ENCODE assay signal across 25 cellular contexts in the genomic region with DNA sequence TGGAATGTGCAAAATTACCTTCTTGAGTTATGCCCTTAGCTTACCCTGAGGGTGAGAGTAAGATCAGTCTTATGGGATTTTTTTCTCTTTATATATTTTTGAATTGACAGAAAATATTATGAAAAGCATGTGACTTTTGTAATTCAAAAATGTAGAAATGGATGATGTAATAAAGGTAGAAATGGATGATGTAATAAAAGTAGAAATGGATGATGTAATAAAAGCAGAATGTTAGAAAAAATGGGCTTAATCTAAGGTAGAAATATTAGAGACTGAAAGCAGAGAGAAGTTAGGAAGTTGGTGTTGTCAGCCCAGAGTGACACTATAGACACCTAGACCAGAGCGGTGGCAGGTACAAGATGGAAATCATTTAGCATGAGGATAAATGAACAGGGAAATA.
A peak's percentile ranks its signal among the peaks of the same experiment; 100 is the strongest.
DNase-seq lines count a peak whose midpoint lies in the region; ATAC-seq, FAIRE-seq and TF ChIP-seq lines count a peak whose summit lies in the region.
"Had no signal": no experiment of that assay in that cellular context is flagged by ENCODE, and none has a peak within 500 bp of the region (broad histone marks: within the 10 kb centered on the region; RNA-seq: fewer than 3 reads in every experiment).

No MANE protein-coding gene starts in this region.

- H3K4me1 ChIP-seq in HEK293 (ENCODE audit: control insufficient read depth, insufficient read depth, low read length) (no peaks in the 10 kb centered on the region), K562 (replicated peaks in 1 of 2; ENCODE audit: control insufficient read depth in 2 of 2, insufficient read depth in 2 of 2, low read length in 2 of 2) (no peaks in the 10 kb centered on the region)
- H3K4me1 ChIP-seq: BE2C, BLaER1 had no signal

- no peak overlapping the region for H3K9ac ChIP-seq in K562 (ENCODE audit: insufficient read depth in 1 of 2, low read depth in 2 of 2, low read length in 2 of 2)
- H3K9ac ChIP-seq: BLaER1 had no signal

- H3K9me3 ChIP-seq in HEK293 (ENCODE audit: control insufficient read depth, insufficient read depth, low read depth, low read length) (no peaks in the 10 kb centered on the region), K562 (replicated peaks; ENCODE audit: control insufficient read depth, insufficient read depth, low read depth, low read length) (no peaks in the 10 kb centered on the region)
- H3K9me3 ChIP-seq: BE2C, BLaER1 had no signal

- no peak overlapping the region for H2AFZ ChIP-seq in K562 (ENCODE audit: low read depth, low read length)

- ATAC-seq in activated naive CD8-positive, alpha-beta T cell treated with anti-CD3 and anti-CD28 coated beads, Interleukin-2, amount 10 ng/mL, durations not matched to agents 7 days and 5 days (ENCODE audit: low read depth): no peak
- no peak for ATAC-seq in activated naive CD8-positive, alpha-beta T cell treated with anti-CD3 and anti-CD28 coated beads, Interleukin-2, amount 50 U/mL, for 24 hours
- ATAC-seq in K562 (no peak), GM21526 (IDR thresholded peaks at IDR 0.05; ENCODE audit: low FRiP score, unreplicated experiment) (no peak)
- ATAC-seq: GM12878 had no signal

- no peaks in the 10 kb centered on the region for H3K9me3 Mint-ChIP-seq in activated naive CD8-positive, alpha-beta T cell treated with anti-CD3 and anti-CD28 coated beads, Interleukin-2, amount 10 ng/mL, durations not matched to agents 7 days and 5 days
- no peaks in the 10 kb centered on the region for H3K9me3 Mint-ChIP-seq in activated naive CD8-positive, alpha-beta T cell treated with anti-CD3 and anti-CD28 coated beads, Interleukin-2, amount 50 U/mL, for 24 hours

- DNase-seq in activated naive CD8-positive, alpha-beta T cell treated with anti-CD3 and anti-CD28 coated beads, Interleukin-2, amount 10 ng/mL, durations not matched to agents 7 days and 5 days: no peak
- no peak for DNase-seq in activated naive CD8-positive, alpha-beta T cell treated with anti-CD3 and anti-CD28 coated beads, Interleukin-2, amount 50 U/mL, for 24 hours
- DNase-seq in K562 (ENCODE audit: extremely low read depth in 1 of 4, low spot score in 3 of 4): no peak
- DNase-seq: 8988T; ACHN; BE2C; C1 segment of cervical spinal cord; CD4-positive, alpha-beta memory T cell; CD4-positive, CD25-positive, alpha-beta regulatory T cell; CD8-positive, alpha-beta memory T cell; COR-L47; DMS 273 treated with DMSO at 0.1 percent for 48 hours; DMS153; DMS53; DND-41; EL; GDM1 had no signal

- intact Hi-C loops in K562 (cut with micrococcal nuclease): no loop called here

- in situ Hi-C loops in K562 (cut with MboI): no loop called here

- H3K27ac ChIP-seq in HEK293 (ENCODE audit: extremely low read depth, low read depth, low read length) (no peak overlapping the region), K562 (ENCODE audit: extremely low read depth, low read depth, low read length) (no peak overlapping the region)
- H3K27ac ChIP-seq: BLaER1 had no signal

- H3K36me3 Mint-ChIP-seq in activated naive CD8-positive, alpha-beta T cell treated with anti-CD3 and anti-CD28 coated beads, Interleukin-2, amount 10 ng/mL, durations not matched to agents 7 days and 5 days: no peaks in the 10 kb centered on the region
- H3K36me3 Mint-ChIP-seq in activated naive CD8-positive, alpha-beta T cell treated with anti-CD3 and anti-CD28 coated beads, Interleukin-2, amount 50 U/mL, for 24 hours (ENCODE audit: low read depth): no peaks in the 10 kb centered on the region
- H3K36me3 Mint-ChIP-seq: CD14-positive monocyte; CD4-positive, alpha-beta memory T cell; CD4-positive, CD25-positive, alpha-beta regulatory T cell; CD8-positive, alpha-beta memory T cell had no signal

- H3K36me3 ChIP-seq in HEK293 (ENCODE audit: control insufficient read depth in 2 of 2, insufficient read depth in 1 of 2, low read length in 2 of 2) (no peaks in the 10 kb centered on the region), K562 (ENCODE audit: control insufficient read depth, insufficient read depth, low read length) (no peaks in the 10 kb centered on the region)
- H3K36me3 ChIP-seq: BE2C, BLaER1 had no signal

- no peak for TF ChIP-seq RAD21 in K562 (CRISPR knock-in tag; conservative IDR thresholded peaks at IDR 0.05 in 1 of 2, IDR thresholded peaks at IDR 0.05 in 1 of 2)

- no peaks in the 10 kb centered on the region for H3K9me1 ChIP-seq in K562 (ENCODE audit: control insufficient read depth, insufficient read depth, low read length)

- H3K27ac Mint-ChIP-seq in activated naive CD8-positive, alpha-beta T cell treated with anti-CD3 and anti-CD28 coated beads, Interleukin-2, amount 10 ng/mL, durations not matched to agents 7 days and 5 days: peak overlapping the region; percentile 17
- H3K27ac Mint-ChIP-seq in activated naive CD8-positive, alpha-beta T cell treated with anti-CD3 and anti-CD28 coated beads, Interleukin-2, amount 50 U/mL, for 24 hours: no peak overlapping the region
- H3K27ac Mint-ChIP-seq: CD14-positive monocyte; CD4-positive, CD25-positive, alpha-beta regulatory T cell; CD8-positive, alpha-beta memory T cell had no signal

- FAIRE-seq in K562 (lab: Jason Lieb, UNC): no peak
- FAIRE-seq: A204.1, GM12878, GM12892, GM18507 had no signal

- no peaks in the 10 kb centered on the region for H3K4me1 Mint-ChIP-seq in activated naive CD8-positive, alpha-beta T cell treated with anti-CD3 and anti-CD28 coated beads, Interleukin-2, amount 10 ng/mL, durations not matched to agents 7 days and 5 days
- no peaks in the 10 kb centered on the region for H3K4me1 Mint-ChIP-seq in activated naive CD8-positive, alpha-beta T cell treated with anti-CD3 and anti-CD28 coated beads, Interleukin-2, amount 50 U/mL, for 24 hours
- H3K4me1 Mint-ChIP-seq: CD14-positive monocyte; CD4-positive, alpha-beta memory T cell; CD4-positive, CD25-positive, alpha-beta regulatory T cell; CD8-positive, alpha-beta memory T cell had no signal

- TF ChIP-seq CTCF in HEK293 (tag by site-specific recombination; IDR thresholded peaks at IDR 0.05) (no peak), K562 (IDR thresholded peaks at IDR 0.05 in 2 of 3, conservative IDR thresholded peaks at IDR 0.05 in 1 of 3; ENCODE audit: insufficient read depth in 2 of 3, low read depth in 1 of 3, low read length in 3 of 3) (no peak)

- H3K79me2 ChIP-seq in K562 (ENCODE audit: control insufficient read depth, insufficient read depth, low read length): no peaks in the 10 kb centered on the region

- CTCF ChIA-PET in HEK293 (lab: Yijun Ruan, JAX) (no interaction called here), K562 (lab: Yijun Ruan, JAX; ENCODE audit: low intra/inter-chr PET ratio) (no interaction called here)

- POLR2A ChIA-PET in activated naive CD8-positive, alpha-beta T cell treated with anti-CD3 and anti-CD28 coated beads, Interleukin-2, amount 10 ng/mL, durations not matched to agents 7 days and 5 days (lab: Charles Lee): no interaction called here
- POLR2A ChIA-PET in HEK293 (lab: Yijun Ruan, JAX) (no interaction called here), K562 (lab: Yijun Ruan, JAX) (no interaction called here)

- H3K4me3 ChIP-seq in HEK293 (ENCODE audit: low read depth, low read length) (no peak overlapping the region), K562 (no peak overlapping the region)
- H3K4me3 ChIP-seq: BLaER1, GM12878 had no signal

- no peak for TF ChIP-seq EP300 in K562 (IDR thresholded peaks at IDR 0.05; ENCODE audit: low read length)

- no peak overlapping the region for H3K4me2 ChIP-seq in K562 (ENCODE audit: insufficient read depth, low read length)
- H3K4me2 ChIP-seq: BLaER1 had no signal

- WGBS in K562 (ENCODE audit: insufficient coverage, low coverage, missing lambda C conversion rate): 0% methylated on average over 1 of the region's 1 CpG

- H3K4me3 Mint-ChIP-seq in activated naive CD8-positive, alpha-beta T cell treated with anti-CD3 and anti-CD28 coated beads, Interleukin-2, amount 10 ng/mL, durations not matched to agents 7 days and 5 days: no peak overlapping the region
- H3K4me3 Mint-ChIP-seq in activated naive CD8-positive, alpha-beta T cell treated with anti-CD3 and anti-CD28 coated beads, Interleukin-2, amount 50 U/mL, for 24 hours: no peak overlapping the region
- H3K4me3 Mint-ChIP-seq: CD14-positive monocyte; CD4-positive, alpha-beta memory T cell; CD4-positive, CD25-positive, alpha-beta regulatory T cell; CD8-positive, alpha-beta memory T cell had no signal

- peaks cover 4% of the 10 kb centered on the region for H3K27me3 Mint-ChIP-seq in activated naive CD8-positive, alpha-beta T cell treated with anti-CD3 and anti-CD28 coated beads, Interleukin-2, amount 10 ng/mL, durations not matched to agents 7 days and 5 days
- peaks cover 12% of the 10 kb centered on the region for H3K27me3 Mint-ChIP-seq in activated naive CD8-positive, alpha-beta T cell treated with anti-CD3 and anti-CD28 coated beads, Interleukin-2, amount 50 U/mL, for 24 hours

- no TSS peak for BruUV-seq in K562 (replicated peaks; lab: Mats Ljungman, UMichigan)

- TF ChIP-seq POLR2A in K562 (conservative IDR thresholded peaks at IDR 0.05): no peak

- H4K20me1 ChIP-seq in K562 (replicated peaks; ENCODE audit: control insufficient read depth, insufficient read depth, low read length): no peaks in the 10 kb centered on the region
- H4K20me1 ChIP-seq: BLaER1 had no signal

- no peaks in the 10 kb centered on the region for H3K27me3 ChIP-seq in K562 (ENCODE audit: control insufficient read depth in 2 of 2, insufficient read depth in 2 of 2, low read length in 2 of 2)
- H3K27me3 ChIP-seq: BE2C, BLaER1 had no signal

TF ChIP-seq in HEK293, 187 proteins besides CTCF, POLR2A, EP300 and RAD21 (continues in another document):
- TF ChIP-seq, protein P1, sequence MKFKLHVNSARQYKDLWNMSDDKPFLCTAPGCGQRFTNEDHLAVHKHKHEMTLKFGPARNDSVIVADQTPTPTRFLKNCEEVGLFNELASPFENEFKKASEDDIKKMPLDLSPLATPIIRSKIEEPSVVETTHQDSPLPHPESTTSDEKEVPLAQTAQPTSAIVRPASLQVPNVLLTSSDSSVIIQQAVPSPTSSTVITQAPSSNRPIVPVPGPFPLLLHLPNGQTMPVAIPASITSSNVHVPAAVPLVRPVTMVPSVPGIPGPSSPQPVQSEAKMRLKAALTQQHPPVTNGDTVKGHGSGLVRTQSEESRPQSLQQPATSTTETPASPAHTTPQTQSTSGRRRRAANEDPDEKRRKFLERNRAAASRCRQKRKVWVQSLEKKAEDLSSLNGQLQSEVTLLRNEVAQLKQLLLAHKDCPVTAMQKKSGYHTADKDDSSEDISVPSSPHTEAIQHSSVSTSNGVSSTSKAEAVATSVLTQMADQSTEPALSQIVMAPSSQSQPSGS (tag by site-specific recombination; IDR thresholded peaks at IDR 0.05; ENCODE audit: low read depth): peak; percentile 60

TF ChIP-seq in K562, 482 proteins besides CTCF, POLR2A, EP300 and RAD21 (continues in another document):
- no peak for TF ChIP-seq TAF15 (IDR thresholded peaks at IDR 0.05; ENCODE audit: low read depth, low read length)
- peak in 1 of 2 experiments; percentile 26; a peak in 1 of 4 replicates for TF ChIP-seq TRIM24 (IDR thresholded peaks at IDR 0.05)
- no peak for TF ChIP-seq SAP30 (IDR thresholded peaks at IDR 0.05; ENCODE audit: borderline replicate concordance, insufficient read depth, low read depth, low read length, poor library complexity, severe bottlenecking)
- no peak for TF ChIP-seq TBP (optimal IDR thresholded peaks at IDR 0.05; ENCODE audit: low read depth, low read length)
- TF ChIP-seq HNRNPLL (IDR thresholded peaks at IDR 0.05; ENCODE audit: low read depth, low read length, poor library complexity, severe bottlenecking): no peak
